Comparison of ENCODE assay signal across 8 cellular contexts in the genomic region with DNA sequence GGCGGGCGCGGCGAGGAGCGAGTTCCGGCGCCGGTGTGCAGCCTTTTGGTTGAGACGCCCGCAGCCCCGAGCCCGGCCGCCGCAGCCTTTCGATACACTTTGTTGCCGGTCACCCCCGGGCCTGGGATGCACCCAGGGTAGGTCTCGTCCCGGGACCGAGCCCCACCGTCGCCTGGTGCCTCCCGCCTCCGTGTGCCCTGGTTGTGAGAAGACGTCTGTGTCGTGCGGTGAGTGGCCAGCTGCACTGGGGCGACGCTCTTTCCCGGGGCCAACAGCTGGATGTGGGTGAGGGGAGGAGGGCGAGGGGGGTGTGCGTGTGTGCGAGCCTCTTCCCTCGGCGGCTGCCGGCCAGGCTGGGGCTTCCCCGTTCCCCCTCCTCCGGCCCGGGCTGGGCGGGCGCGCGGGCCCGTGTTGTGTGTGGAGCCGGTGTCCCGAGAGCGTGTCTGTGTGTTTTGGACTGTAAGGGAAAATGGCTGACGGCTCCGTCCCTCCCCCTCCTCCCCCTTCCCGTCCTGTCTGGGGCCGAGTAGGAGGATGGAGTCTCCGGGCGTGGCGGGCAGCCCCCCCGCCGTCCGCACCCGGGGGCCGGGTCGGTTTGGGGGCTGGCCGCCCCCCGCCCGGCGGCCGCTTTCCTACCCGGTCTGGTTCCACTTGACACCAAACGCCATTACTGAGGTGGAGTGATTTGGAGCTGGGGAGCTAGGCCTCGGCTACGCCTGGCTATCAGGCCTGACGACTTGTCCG.
DNase-seq lines count a peak whose midpoint lies in the region; ATAC-seq lines count a peak whose summit lies in the region.

No MANE protein-coding gene starts in this region.

- DNase-seq in CD1c-positive myeloid dendritic cell (ENCODE audit: extremely low spot score): peak; percentile 43
- DNase-seq in Kasumi-1 (lab: John Stamatoyannopoulos, UW): peak; percentile 19 to 31
- DNase-seq in activated CD4-positive, CD25-positive, alpha-beta regulatory T cell treated with anti-CD3 and anti-CD28 coated beads, Interleukin-2, amount 50 U/mL, for 72 hours: peak; percentile 65
- peak; percentile 78 for DNase-seq in left kidney (ENCODE audit: low read depth, low spot score)
- DNase-seq in stimulated activated CD4-positive, alpha-beta T cell treated with anti-CD3 and anti-CD28 coated beads, Interleukin-2, amount 100 ng/mL, for 4 hours (ENCODE audit: low read depth): peak; percentile 6
- no peak for DNase-seq in SHP77 treated with DMSO at 0.1 percent for 48 hours (lab: John Stamatoyannopoulos, UW)

- ATAC-seq in GM19324 (IDR thresholded peaks at IDR 0.05; ENCODE audit: low FRiP score, unreplicated experiment): peak; percentile 0

- peak overlapping the region; percentile 72 for H3K27ac ChIP-seq in cingulate gyrus (ENCODE audit: low read depth, low read length)
